8 cellular contexts compared by ENCODE assay signal in the genomic region with DNA sequence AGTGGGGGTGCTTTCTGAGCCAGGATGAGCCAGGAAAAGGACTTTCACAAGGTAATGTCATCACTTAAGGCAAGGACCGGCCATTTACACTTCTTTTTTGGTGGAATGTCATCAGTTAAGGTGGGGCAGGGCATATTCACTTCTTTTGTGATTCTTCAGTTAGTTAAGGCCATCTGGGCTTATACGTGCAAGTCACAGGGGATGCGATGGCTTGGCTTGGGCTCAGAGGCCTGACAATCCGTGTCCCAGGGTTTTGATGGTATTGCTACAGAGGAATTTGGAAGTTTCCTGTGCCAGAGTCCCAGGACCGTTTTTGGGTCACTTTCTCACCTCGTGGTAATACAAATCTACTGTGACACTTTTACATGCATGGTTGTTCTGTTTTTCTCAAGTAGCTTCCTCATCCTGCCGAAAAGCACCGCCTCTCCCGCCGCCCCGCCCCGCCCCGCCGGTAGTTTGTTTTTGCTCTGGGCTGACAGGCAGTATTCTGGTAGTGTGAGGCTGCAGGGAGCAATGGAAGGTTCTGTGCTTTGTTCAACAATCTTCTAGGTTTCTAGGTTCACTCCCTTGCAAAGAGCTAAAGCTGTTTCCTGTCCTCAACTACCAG.
A peak's percentile ranks its signal among the peaks of the same experiment; 100 is the strongest.
DNase-seq lines count a peak whose midpoint lies in the region; ATAC-seq and TF ChIP-seq lines count a peak whose summit lies in the region.
"Not testable (repeated sequence)": the region's sequence is repeated elsewhere in the genome, so short reads cannot be mapped to it uniquely, and the experiment has no call there.

No MANE protein-coding gene starts in this region.

- DNase-seq in Ammon's horn (ENCODE audit: low spot score) (peak; percentile 21), NCI-H510A (lab: John Stamatoyannopoulos, UW) (peak; percentile 1), T47D (ENCODE audit: low read depth in 1 of 2, low spot score in 1 of 2) (peak; percentile 58 to 64), spleen (peak; percentile 96)
- peak; percentile 75 for DNase-seq in activated CD4-positive, alpha-beta T cell treated with anti-CD3 and anti-CD28 coated beads for 36 hours

- not testable (repeated sequence) for H3K27ac ChIP-seq in iPS-20b (ENCODE audit: low read length)
- peak overlapping the region; percentile 63 to 88 (median 84) for H3K27ac ChIP-seq in spleen

- not testable (repeated sequence) for H3K27me3 Mint-ChIP-seq in activated CD4-positive, alpha-beta T cell treated with anti-CD3 and anti-CD28 coated beads for 36 hours

- POLR2A ChIA-PET in activated CD4-positive, alpha-beta T cell treated with anti-CD3 and anti-CD28 coated beads for 36 hours (lab: Charles Lee): interaction anchor here (0.8 kb wide), 1 partner anchor 34 kb away, joined by 3 read pairs; no protein-coding TSS in a partner anchor

- not testable (repeated sequence) for H3K4me3 Mint-ChIP-seq in activated CD4-positive, alpha-beta T cell treated with anti-CD3 and anti-CD28 coated beads for 36 hours

- WGBS in spleen, 5 donors: 11 to 17% (median 15%) methylated on average over 14 of the region's 14 CpGs

- peak overlapping the region; percentile 63; the same call in 1 of the 2 replicates for H3K9ac ChIP-seq in iPS-20b (ENCODE audit: low read depth, low read length)

- peak; percentile 91 for ATAC-seq in GM19035 (IDR thresholded peaks at IDR 0.05; ENCODE audit: unreplicated experiment)
- peak; percentile 87 for ATAC-seq in HG02870 (IDR thresholded peaks at IDR 0.05; ENCODE audit: unreplicated experiment)
- ATAC-seq in activated CD4-positive, alpha-beta T cell treated with anti-CD3 and anti-CD28 coated beads for 36 hours: peak; percentile 83

- not testable (repeated sequence) for H3K9me3 Mint-ChIP-seq in activated CD4-positive, alpha-beta T cell treated with anti-CD3 and anti-CD28 coated beads for 36 hours (ENCODE audit: low read depth)

- not testable (repeated sequence) for H3K27me3 ChIP-seq in iPS-20b (ENCODE audit: insufficient read depth, low read length); spleen (replicated peaks in 1 of 7)

- not testable (repeated sequence) for H3K36me3 Mint-ChIP-seq in activated CD4-positive, alpha-beta T cell treated with anti-CD3 and anti-CD28 coated beads for 36 hours (ENCODE audit: low read depth)

- peaks cover 21% of the 10 kb centered on the region for H3K4me1 Mint-ChIP-seq in activated CD4-positive, alpha-beta T cell treated with anti-CD3 and anti-CD28 coated beads for 36 hours

- not testable (repeated sequence) for TF ChIP-seq CTCF in spleen (IDR thresholded peaks at IDR 0.05 in 8 of 11, conservative IDR thresholded peaks at IDR 0.05 in 3 of 11)

- not testable (repeated sequence) for H3K36me3 ChIP-seq in iPS-20b (ENCODE audit: insufficient read depth, low read depth, low read length); spleen

- CTCF ChIA-PET in activated CD4-positive, alpha-beta T cell treated with anti-CD3 and anti-CD28 coated beads for 36 hours (lab: Charles Lee): interaction anchor here (0.6 kb wide), 1 partner anchor 194 kb away, joined by 3 read pairs; no protein-coding TSS in a partner anchor

- peak overlapping the region; percentile 65 for H3K4me3 ChIP-seq in iPS-20b (ENCODE audit: low read length)
- H3K4me3 ChIP-seq in spleen: peak overlapping the region in 1 of 8 donors; percentile 44

- H3K27ac Mint-ChIP-seq in activated CD4-positive, alpha-beta T cell treated with anti-CD3 and anti-CD28 coated beads for 36 hours: peak overlapping the region; percentile 44

- in situ Hi-C loops in T47D (cut with HindIII; ENCODE audit: low pct_unique_long_range_greater_than_20kb, low sequenced_read_pairs): not testable (repeated sequence)

- peaks cover 25% of the 10 kb centered on the region for H3K4me1 ChIP-seq in iPS-20b (ENCODE audit: insufficient read depth, low read length)
- peaks cover 11 to 45% (median 36%) of the 10 kb centered on the region in 6 donors for H3K4me1 ChIP-seq in spleen

- H3K9me3 ChIP-seq in iPS-20b (ENCODE audit: insufficient read depth, low read depth, low read length); spleen: not testable (repeated sequence)

- TF ChIP-seq POLR2A in spleen (IDR thresholded peaks at IDR 0.05): not testable (repeated sequence)

- intact Hi-C loops in activated CD4-positive, alpha-beta T cell treated with anti-CD3 and anti-CD28 coated beads for 36 hours (cut with DNase I, micrococcal nuclease); spleen (cut with DNase I; ENCODE audit: low total_unique reads): not testable (repeated sequence)

Comparison
In these comparisons a context has a peak if more than half of its experiments do, and no peak if none do; other contexts are left out.
1. DNase-seq: peak in every context shown above with its lines; median percentile 96 in spleen; 75 in activated CD4-positive, alpha-beta T cell treated with anti-CD3 and anti-CD28 coated beads for 36 hours; 61 in T47D; 21 in Ammon's horn; 1 in NCI-H510A.